8 cellular contexts compared by ENCODE assay signal in the genomic region with DNA sequence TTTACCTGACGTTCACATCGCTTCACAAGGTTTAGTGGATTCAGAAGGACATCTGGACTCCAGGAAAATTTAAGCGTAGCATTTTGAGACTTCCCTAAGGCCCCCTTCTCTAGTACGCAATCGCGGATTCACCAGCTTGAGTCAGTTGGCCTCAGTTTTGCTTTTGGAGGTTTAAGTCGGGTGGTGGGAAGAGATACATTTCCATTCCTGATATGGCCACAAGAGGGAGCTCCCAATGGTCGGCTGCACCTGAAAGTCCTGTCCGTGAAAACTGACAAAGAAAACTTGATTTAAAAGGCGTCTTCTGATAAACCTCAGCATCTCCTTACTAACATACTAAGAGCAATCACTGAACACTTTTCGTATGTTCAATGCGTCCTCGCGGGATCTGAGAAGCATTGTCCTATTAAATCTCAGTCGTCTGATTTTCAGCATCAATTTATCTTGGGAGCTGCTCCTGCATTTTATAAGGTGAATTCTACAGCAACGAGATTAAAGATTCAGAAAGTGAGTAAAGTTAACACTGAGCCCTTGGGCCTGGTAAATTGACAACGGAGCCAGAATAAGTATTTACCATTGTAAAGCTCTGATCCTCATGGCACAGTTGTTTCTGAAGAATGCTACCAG. TPM values are rescaled to one million over a fixed set of nuclear protein-coding genes. Genes with fewer than 3 reads are reported as not detected.
DNase-seq lines count a peak whose midpoint lies in the region; ATAC-seq and TF ChIP-seq lines count a peak whose summit lies in the region.

No MANE protein-coding gene starts in this region.

- peak overlapping the region; percentile 23 for H3K4me2 ChIP-seq in fibroblast of lung (ENCODE audit: extremely low read depth, insufficient read depth, low read length)

- H3K27me3 ChIP-seq in fibroblast of lung (ENCODE audit: control insufficient read depth, insufficient read depth, low read length) (peaks cover 2% of the 10 kb centered on the region), subcutaneous abdominal adipose tissue (ENCODE audit: control insufficient read depth in 5 of 5, insufficient read depth in 4 of 5, low read length in 5 of 5) (no peaks in the 10 kb centered on the region)

- H3K4me3 ChIP-seq in fibroblast of lung (replicated peaks in 1 of 4; ENCODE audit: control extremely low read depth in 1 of 4, insufficient read depth in 1 of 4, low read depth in 3 of 4, low read length in 4 of 4) (no peak overlapping the region), subcutaneous abdominal adipose tissue (ENCODE audit: low read depth in 1 of 5, low read length in 5 of 5) (peak overlapping the region; percentile 53 to 77 (median 57))

- H3K27ac ChIP-seq in fibroblast of lung (ENCODE audit: insufficient read depth, low read length) = no peak overlapping the region
- H3K27ac ChIP-seq in subcutaneous abdominal adipose tissue (ENCODE audit: low read depth, low read length) = peak overlapping the region; percentile 76

- H3K79me2 ChIP-seq in fibroblast of lung (ENCODE audit: control insufficient read depth, insufficient read depth, low read length) = no peaks in the 10 kb centered on the region

- no peaks in the 10 kb centered on the region for H3K36me3 Mint-ChIP-seq in activated T-cell treated with anti-CD3 and anti-CD28 coated beads, Interleukin-2, amount 50 U/mL, for 24 hours (ENCODE audit: low read depth)
- no peaks in the 10 kb centered on the region for H3K36me3 Mint-ChIP-seq in natural killer cell treated with Interleukin-12 subunit alpha and Interleukin-12 subunit beta and Interleukin-15 and Interleukin-18, amount 100 ng/mL, for 72 hours

- DNase-seq in NCI-H2171 treated with DMSO at 0.1 percent for 48 hours (lab: John Stamatoyannopoulos, UW) (peak; percentile 13), NCI-H2171 (lab: John Stamatoyannopoulos, UW) (no peak), NOMO-1 treated with dmso at 0.1 percent for 144 hours (lab: John Stamatoyannopoulos, UW; ENCODE audit: unreplicated experiment) (peak; percentile 77), fibroblast of lung (ENCODE audit: low read depth in 2 of 2) (peak; percentile 59 to 67)
- DNase-seq in activated T-cell treated with anti-CD3 and anti-CD28 coated beads, Interleukin-2, amount 50 U/mL, for 24 hours = peak; percentile 42
- peak; percentile 65 for DNase-seq in natural killer cell treated with Interleukin-12 subunit alpha and Interleukin-12 subunit beta and Interleukin-15 and Interleukin-18, amount 100 ng/mL, for 72 hours (ENCODE audit: low spot score)

- H2AFZ ChIP-seq in fibroblast of lung (ENCODE audit: low read length) = no peak overlapping the region

- peak; percentile 57 for ATAC-seq in HG03442 (IDR thresholded peaks at IDR 0.05; ENCODE audit: unreplicated experiment)
- ATAC-seq in natural killer cell treated with Interleukin-12 subunit alpha and Interleukin-12 subunit beta and Interleukin-15 and Interleukin-18, amount 100 ng/mL, for 72 hours = no peak

- peaks cover 36% of the 10 kb centered on the region for H3K27me3 Mint-ChIP-seq in activated T-cell treated with anti-CD3 and anti-CD28 coated beads, Interleukin-2, amount 50 U/mL, for 24 hours
- H3K27me3 Mint-ChIP-seq in natural killer cell treated with Interleukin-12 subunit alpha and Interleukin-12 subunit beta and Interleukin-15 and Interleukin-18, amount 100 ng/mL, for 72 hours = peaks cover 9 to 26% of the 10 kb centered on the region in 2 donors

- H3K4me1 ChIP-seq in fibroblast of lung (ENCODE audit: control insufficient read depth, extremely low read depth, insufficient read depth, low read length) = no peaks in the 10 kb centered on the region
- peaks cover 3 to 47% (median 23%) of the 10 kb centered on the region in 5 donors for H3K4me1 ChIP-seq in subcutaneous abdominal adipose tissue (ENCODE audit: control insufficient read depth in 5 of 5, insufficient read depth in 5 of 5, low read length in 5 of 5)

- H3K36me3 ChIP-seq in fibroblast of lung (ENCODE audit: control insufficient read depth, insufficient read depth, low read length) = no peaks in the 10 kb centered on the region
- no peaks in the 10 kb centered on the region for H3K36me3 ChIP-seq in subcutaneous abdominal adipose tissue (ENCODE audit: control insufficient read depth in 5 of 5, insufficient read depth in 5 of 5, low read length in 5 of 5)

- no peaks in the 10 kb centered on the region for H3K9me3 ChIP-seq in fibroblast of lung (ENCODE audit: control insufficient read depth, insufficient read depth, low read depth, low read length)
- no peaks in the 10 kb centered on the region for H3K9me3 ChIP-seq in subcutaneous abdominal adipose tissue (ENCODE audit: control insufficient read depth in 5 of 5, low read length in 5 of 5)

- no peak overlapping the region for H3K27ac Mint-ChIP-seq in activated T-cell treated with anti-CD3 and anti-CD28 coated beads, Interleukin-2, amount 50 U/mL, for 24 hours
- no peak overlapping the region for H3K27ac Mint-ChIP-seq in natural killer cell treated with Interleukin-12 subunit alpha and Interleukin-12 subunit beta and Interleukin-15 and Interleukin-18, amount 100 ng/mL, for 72 hours

- no peak overlapping the region for H3K4me3 Mint-ChIP-seq in activated T-cell treated with anti-CD3 and anti-CD28 coated beads, Interleukin-2, amount 50 U/mL, for 24 hours
- H3K4me3 Mint-ChIP-seq in natural killer cell treated with Interleukin-12 subunit alpha and Interleukin-12 subunit beta and Interleukin-15 and Interleukin-18, amount 100 ng/mL, for 72 hours = peak overlapping the region; percentile 25

- H3K9ac ChIP-seq in fibroblast of lung (ENCODE audit: insufficient read depth, low read length) (no peak overlapping the region), subcutaneous abdominal adipose tissue (ENCODE audit: low read length in 5 of 5) (peak overlapping the region; percentile 3 to 78 (median 64))

- H4K20me1 ChIP-seq in fibroblast of lung (ENCODE audit: control insufficient read depth, extremely low read depth, insufficient read depth, low read length) = no peaks in the 10 kb centered on the region

- H3K9me3 Mint-ChIP-seq in activated T-cell treated with anti-CD3 and anti-CD28 coated beads, Interleukin-2, amount 50 U/mL, for 24 hours = no peaks in the 10 kb centered on the region
- no peaks in the 10 kb centered on the region for H3K9me3 Mint-ChIP-seq in natural killer cell treated with Interleukin-12 subunit alpha and Interleukin-12 subunit beta and Interleukin-15 and Interleukin-18, amount 100 ng/mL, for 72 hours

- peaks cover 8% of the 10 kb centered on the region for H3K4me1 Mint-ChIP-seq in activated T-cell treated with anti-CD3 and anti-CD28 coated beads, Interleukin-2, amount 50 U/mL, for 24 hours (ENCODE audit: low read depth)
- peaks cover 0 to 11% of the 10 kb centered on the region in 2 donors for H3K4me1 Mint-ChIP-seq in natural killer cell treated with Interleukin-12 subunit alpha and Interleukin-12 subunit beta and Interleukin-15 and Interleukin-18, amount 100 ng/mL, for 72 hours (ENCODE audit: low read depth in 2 of 2)

- TF ChIP-seq CTCF in fibroblast of lung (conservative IDR thresholded peaks at IDR 0.05 in 1 of 2, IDR thresholded peaks at IDR 0.05 in 1 of 2; ENCODE audit: low read depth in 1 of 2, low read length in 2 of 2) = peak; percentile 89 to 93

RNA-seq across cellular contexts. Expression of a gene that starts 50.6 kb away (rescaled TPM):
- under 0.01 TPM in 2 replicates for total RNA-seq in fibroblast of lung
- polyA plus RNA-seq in fibroblast of lung = 0.01 TPM in 1 of 2 replicates, not detected in the other
- polyA plus RNA-seq in fibroblast of lung (2012) = not detected in 2 replicates
- not detected in 2 replicates for polyA minus RNA-seq in fibroblast of lung (ENCODE audit: low replicate concordance)
- not detected for total RNA-seq in natural killer cell treated with Interleukin-12 subunit alpha and Interleukin-12 subunit beta and Interleukin-15 and Interleukin-18, amount 100 ng/mL, for 72 hours

Comparison
In these comparisons a context has a peak if more than half of its experiments do, and no peak if none do; other contexts are left out.
1. H3K4me3 ChIP-seq: peak in subcutaneous abdominal adipose tissue (5 of 5); none in fibroblast of lung (0 of 4).